Comparison of ENCODE assay signal across 8 cellular contexts in genomic region chr10:48306870-48307531, GRCh38. TPM values are rescaled to one million over a fixed set of nuclear protein-coding genes. Genes with fewer than 3 reads are reported as not detected.
DNase-seq lines count a peak whose midpoint lies in the region; ATAC-seq and TF ChIP-seq lines count a peak whose summit lies in the region.

No MANE protein-coding gene starts in this region.

- H3K27me3 Mint-ChIP-seq in T-cell (no peaks in the 10 kb centered on the region), brain (peaks cover 7% of the 10 kb centered on the region)

- peak overlapping the region; percentile 20 to 56 for H3K27ac Mint-ChIP-seq in T-cell
- peak overlapping the region; percentile 85 to 95 (median 92) for H3K27ac Mint-ChIP-seq in brain

- DNase-seq in DMS114 treated with DMSO at 0.1 percent for 48 hours (lab: John Stamatoyannopoulos, UW; ENCODE audit: unreplicated experiment): peak; percentile 54
- peak; percentile 77 for DNase-seq in GM20000 (ENCODE audit: low spot score)
- peak in 1 of 2 experiments; percentile 43 for DNase-seq in HL-60 (ENCODE audit: low read depth in 1 of 2, low spot score in 1 of 2)
- DNase-seq in T-cell: peak in 30 of 34 experiments; percentile 51 to 79 (median 70)
- DNase-seq in iris pigment epithelial cell (ENCODE audit: low read depth): peak; percentile 62
- peak; percentile 65 for DNase-seq in stimulated activated CD4-positive, alpha-beta T cell treated with anti-CD3 and anti-CD28 coated beads, Interleukin-15, amount 100 ng/mL, for 24 hours
- no peak for DNase-seq in DMS79 treated with DMSO at 0.1 percent for 48 hours (lab: John Stamatoyannopoulos, UW)

- H3K4me3 ChIP-seq in HL-60 (replicated peaks; ENCODE audit: insufficient read depth, low read length): peak overlapping the region; percentile 72

- H3K27me3 ChIP-seq in HL-60 (ENCODE audit: insufficient read depth, poor library complexity, severe bottlenecking): no peaks in the 10 kb centered on the region

- CTCF ChIA-PET in T-cell (lab: Charles Lee): no interaction called here

- TF ChIP-seq CTCF in GM20000 (IDR thresholded peaks at IDR 0.05; ENCODE audit: extremely low read depth, missing control alignments) (no peak), HL-60 (IDR thresholded peaks at IDR 0.05; ENCODE audit: insufficient read depth, low read length) (no peak), brain (conservative IDR thresholded peaks at IDR 0.05) (no peak)

- ATAC-seq in T-cell (replicated peaks in 1 of 4): peak; percentile 59 to 67 (median 62)

- POLR2A ChIA-PET in T-cell (lab: Charles Lee): no interaction called here

- H3K9me3 Mint-ChIP-seq in T-cell (no peaks in the 10 kb centered on the region), brain (peaks cover 0 to 3% (median 0%) of the 10 kb centered on the region in 5 experiments)

- peak overlapping the region; percentile 56 for H3K27ac ChIP-seq in HL-60 (replicated peaks)

- H3K4me3 Mint-ChIP-seq in T-cell (peak overlapping the region; percentile 82 to 87 (median 83)), brain (peak overlapping the region; percentile 88 to 95 (median 90))

- H3K36me3 Mint-ChIP-seq in T-cell (no peaks in the 10 kb centered on the region), brain (peaks cover 20% of the 10 kb centered on the region)

- H3K4me1 Mint-ChIP-seq in T-cell (peaks cover 38 to 43% (median 41%) of the 10 kb centered on the region in 3 donors), brain (peaks cover 45% of the 10 kb centered on the region)

RNA-seq across cellular contexts. Expression of gene MAPK8, which starts 0.5 kb away (rescaled TPM):
- 10 to 100 TPM; 35.7 to 49.7 (median 42.4) TPM for total RNA-seq in T-cell
- polyA plus RNA-seq in brain (ENCODE audit: insufficient read depth, low read depth, low replicate concordance): 51.9 TPM

RNA-seq across cellular contexts. Expression of gene FRMPD2, which starts 32.5 kb away (rescaled TPM):
- under 1 TPM in 1 of 5 donors, not detected in 4; 0.43 TPM for total RNA-seq in T-cell
- polyA plus RNA-seq in brain (ENCODE audit: insufficient read depth, low read depth, low replicate concordance): 1.3 TPM
